Comparison of ENCODE assay signal across 16 cellular contexts in genomic region chr5:137635521-137635921, GRCh38.
A peak's percentile ranks its signal among the peaks of the same experiment; 100 is the strongest.
DNase-seq lines count a peak whose midpoint lies in the region; ATAC-seq and TF ChIP-seq lines count a peak whose summit lies in the region.
"Had no signal": no experiment of that assay in that cellular context is flagged by ENCODE, and none has a peak within 500 bp of the region (broad histone marks: within the 10 kb centered on the region; RNA-seq: fewer than 3 reads in every experiment).

No MANE protein-coding gene starts in this region.

- no peaks in the 10 kb centered on the region for H3K36me3 Mint-ChIP-seq in stimulated activated effector memory CD8-positive, alpha-beta T cell treated with anti-CD3 and anti-CD28 coated beads, Interleukin-12 subunit alpha, Interleukin-12 subunit beta, amount 100 ng/mL, for 72 hours

- DNase-seq in LHCN-M2 (ENCODE audit: low read depth) (peak; percentile 13), astrocyte of the spinal cord (ENCODE audit: low read depth, low spot score) (peak; percentile 8), left kidney (ENCODE audit: low read depth, low spot score) (peak; percentile 34), SIG-M5 (lab: John Stamatoyannopoulos, UW) (no peak), NCI-H748 treated with DMSO at 0.1 percent for 48 hours (lab: John Stamatoyannopoulos, UW) (no peak)
- DNase-seq in stimulated activated effector memory CD8-positive, alpha-beta T cell treated with anti-CD3 and anti-CD28 coated beads, Interleukin-12 subunit alpha, Interleukin-12 subunit beta, amount 100 ng/mL, for 72 hours (ENCODE audit: low spot score in 2 of 2): no peak
- DNase-seq: activated effector memory CD4-positive, alpha-beta T cell treated with Interleukin-2 at 50 U/mL for 16 hours; activated naive CD8-positive, alpha-beta T cell treated with anti-CD3 and anti-CD28 coated beads for 36 hours; effector memory CD4-positive, alpha-beta T cell; H9; NCI-H1092 treated with DMSO at 0.1 percent for 48 hours; NCI-H2029; NCI-H446; small intestine; stimulated activated CD4-positive, alpha-beta T cell treated with anti-CD3 and anti-CD28 coated beads, Interleukin-1b, Interleukin-23, amount 100 ng/mL, for 48 hours had no signal

- in situ Hi-C loops in astrocyte of the spinal cord (cut with HindIII; ENCODE audit: low sequenced_read_pairs): no loop called here

- H3K27ac Mint-ChIP-seq in stimulated activated effector memory CD8-positive, alpha-beta T cell treated with anti-CD3 and anti-CD28 coated beads, Interleukin-12 subunit alpha, Interleukin-12 subunit beta, amount 100 ng/mL, for 72 hours: peak overlapping the region; percentile 16
- H3K27ac Mint-ChIP-seq: activated naive CD8-positive, alpha-beta T cell treated with anti-CD3 and anti-CD28 coated beads for 36 hours; H9 had no signal

- H3K4me3 ChIP-seq in astrocyte of the spinal cord (ENCODE audit: low read depth, low read length): no peak overlapping the region

- H3K9me3 Mint-ChIP-seq in stimulated activated effector memory CD8-positive, alpha-beta T cell treated with anti-CD3 and anti-CD28 coated beads, Interleukin-12 subunit alpha, Interleukin-12 subunit beta, amount 100 ng/mL, for 72 hours: no peaks in the 10 kb centered on the region
- H3K9me3 Mint-ChIP-seq: activated naive CD8-positive, alpha-beta T cell treated with anti-CD3 and anti-CD28 coated beads for 36 hours had no signal

- TF ChIP-seq CTCF in astrocyte of the spinal cord (IDR thresholded peaks at IDR 0.05; ENCODE audit: low read depth, low read length): no peak

- ATAC-seq in stimulated activated effector memory CD8-positive, alpha-beta T cell treated with anti-CD3 and anti-CD28 coated beads, Interleukin-12 subunit alpha, Interleukin-12 subunit beta, amount 100 ng/mL, for 72 hours: peak; percentile 16
- no peak for ATAC-seq in HG02623 (IDR thresholded peaks at IDR 0.05; ENCODE audit: unreplicated experiment)

- no peak overlapping the region for H3K4me3 Mint-ChIP-seq in stimulated activated effector memory CD8-positive, alpha-beta T cell treated with anti-CD3 and anti-CD28 coated beads, Interleukin-12 subunit alpha, Interleukin-12 subunit beta, amount 100 ng/mL, for 72 hours
- H3K4me3 Mint-ChIP-seq: activated naive CD8-positive, alpha-beta T cell treated with anti-CD3 and anti-CD28 coated beads for 36 hours; H9 had no signal

- H3K4me1 Mint-ChIP-seq in stimulated activated effector memory CD8-positive, alpha-beta T cell treated with anti-CD3 and anti-CD28 coated beads, Interleukin-12 subunit alpha, Interleukin-12 subunit beta, amount 100 ng/mL, for 72 hours: no peaks in the 10 kb centered on the region

Comparison
In these comparisons a context has a peak if more than half of its experiments do, and no peak if none do; other contexts are left out.
1. DNase-seq: peak in LHCN-M2 (single experiment), astrocyte of the spinal cord (single experiment) and left kidney (single experiment); none in stimulated activated effector memory CD8-positive, alpha-beta T cell treated with anti-CD3 and anti-CD28 coated beads, Interleukin-12 subunit alpha, Interleukin-12 subunit beta, amount 100 ng/mL, for 72 hours (0 of 2), SIG-M5 (single experiment) and NCI-H748 treated with DMSO at 0.1 percent for 48 hours (single experiment).